Comparison of ENCODE assay signal across 24 cellular contexts in genomic region chr6:70176853-70177550, GRCh38.
"Had no signal": no experiment of that assay in that cellular context is flagged by ENCODE, and none has a peak within 500 bp of the region (broad histone marks: within the 10 kb centered on the region; RNA-seq: fewer than 3 reads in every experiment).

No MANE protein-coding gene starts in this region.

- H3K27me3 ChIP-seq: foreskin keratinocyte, hepatocyte, pancreas, stomach, transverse colon had no signal

- H3K4me3 Mint-ChIP-seq: endodermal cell, memory B cell, nephron had no signal

- H3K27ac ChIP-seq: foreskin keratinocyte, hepatocyte, left ventricle myocardium inferior, lower lobe of right lung, pancreas, stomach, thoracic aorta, transverse colon had no signal

- ATAC-seq: foreskin keratinocyte, left cardiac atrium, lower lobe of right lung, pancreas, right cardiac atrium had no signal

- H3K36me3 ChIP-seq: left ventricle myocardium inferior, lower lobe of right lung, pancreas, stomach, thoracic aorta, transverse colon had no signal

- H3K79me2 ChIP-seq: hepatocyte had no signal

- H3K4me1 Mint-ChIP-seq: memory B cell, nephron had no signal

- H3K9me3 ChIP-seq: left ventricle myocardium inferior, lower lobe of right lung, pancreas, thoracic aorta, transverse colon had no signal

- H3K9me3 Mint-ChIP-seq: memory B cell had no signal

- H3K4me3 ChIP-seq: hepatocyte, left ventricle myocardium inferior, lower lobe of right lung, pancreas, stomach, thoracic aorta, transverse colon had no signal

- H3K27ac Mint-ChIP-seq: endodermal cell, memory B cell, progenitor cell of endocrine pancreas had no signal

- H3K4me1 ChIP-seq: foreskin keratinocyte, left ventricle myocardium inferior, lower lobe of right lung, pancreas, stomach, transverse colon had no signal

- H3K27me3 Mint-ChIP-seq: memory B cell, progenitor cell of endocrine pancreas had no signal

- DNase-seq: effector CD4-positive, alpha-beta T cell; endodermal cell; erythroblast; foreskin keratinocyte; head of caudate nucleus; kidney; left cardiac atrium; left ventricle myocardium inferior; lower lobe of right lung; midbrain; occipital lobe; pancreas; right cardiac atrium; small intestine; stimulated activated CD4-positive, alpha-beta T cell treated with anti-CD3 and anti-CD28 coated beads, Interleukin-12 subunit alpha, Interleukin-12 subunit beta, amount 100 ng/mL, for 4 hours; stimulated activated naive CD4-positive, alpha-beta T cell; stomach; substantia nigra; transverse colon had no signal

- H3K4me2 ChIP-seq: hepatocyte had no signal
